In genomic region chr3:146739203-146739671, GRCh38 we compare ENCODE assay signal across 21 cellular contexts.
DNase-seq lines count a peak whose midpoint lies in the region; ATAC-seq and TF ChIP-seq lines count a peak whose summit lies in the region.
"Had no signal": no experiment of that assay in that cellular context is flagged by ENCODE, and none has a peak within 500 bp of the region (broad histone marks: within the 10 kb centered on the region; RNA-seq: fewer than 3 reads in every experiment).

No MANE protein-coding gene starts in this region.

- TF ChIP-seq POLR2A in adrenal gland (IDR thresholded peaks at IDR 0.05) = no peak

- no peaks in the 10 kb centered on the region for H3K27me3 Mint-ChIP-seq in progenitor cell of endocrine pancreas
- H3K27me3 Mint-ChIP-seq: activated B cell treated with CpG ODN at 0.5 μM for 24 hours; CD4-positive, alpha-beta memory T cell had no signal

- H3K4me3 ChIP-seq in PC-3 (ENCODE audit: low read length) (no peak overlapping the region), adrenal gland (no peak overlapping the region)
- H3K4me3 ChIP-seq: left ventricle myocardium inferior, skin epidermis, tibial artery had no signal

- DNase-seq in PC-3 (no peak), progenitor cell of endocrine pancreas (ENCODE audit: low spot score, unreplicated experiment) (no peak), SW 1271 (lab: John Stamatoyannopoulos, UW) (no peak), adrenal gland (no peak), NCI-H1092 (lab: John Stamatoyannopoulos, UW) (no peak)
- DNase-seq: activated B cell treated with CpG ODN at 0.5 μM for 24 hours; activated CD4-positive, alpha-beta T cell treated with anti-CD3 and anti-CD28 coated beads, Interleukin-2, amount 50 U/mL, for 48 hours; activated effector memory CD4-positive, alpha-beta T cell treated with anti-CD3 and anti-CD28 coated beads, Interleukin-2, amount 50 U/mL, for 16 hours; CD4-positive, alpha-beta memory T cell; cortex of kidney; GDM1; immature natural killer cell; left ventricle myocardium inferior; NCI-H1436; NCI-H774; stimulated activated naive CD4-positive, alpha-beta T cell; tibial artery had no signal

- peak; percentile 66 for ATAC-seq in GM19351 (IDR thresholded peaks at IDR 0.05; ENCODE audit: unreplicated experiment)
- ATAC-seq in HG02938 (IDR thresholded peaks at IDR 0.05; ENCODE audit: unreplicated experiment) = peak; percentile 96
- ATAC-seq in PC-3 = no peak

- POLR2A ChIA-PET in PC-3 (lab: Charles Lee; ENCODE audit: unreplicated experiment) = no interaction called here

- CTCF ChIA-PET in PC-3 (lab: Charles Lee) = no interaction called here

- H3K9me3 ChIP-seq in PC-3 (ENCODE audit: low read length) (no peaks in the 10 kb centered on the region), adrenal gland (replicated peaks in 1 of 3) (no peaks in the 10 kb centered on the region)
- H3K9me3 ChIP-seq: tibial artery had no signal

- H3K9me3 Mint-ChIP-seq in progenitor cell of endocrine pancreas (ENCODE audit: low read depth) = peaks cover 3% of the 10 kb centered on the region

- no peaks in the 10 kb centered on the region for H3K36me3 ChIP-seq in PC-3 (ENCODE audit: low read depth, low read length)
- H3K36me3 ChIP-seq in adrenal gland (replicated peaks in 1 of 2) = no peaks in the 10 kb centered on the region
- H3K36me3 ChIP-seq: left ventricle myocardium inferior, tibial artery had no signal

- no peaks in the 10 kb centered on the region for H3K36me3 Mint-ChIP-seq in progenitor cell of endocrine pancreas (ENCODE audit: insufficient read depth)
- H3K36me3 Mint-ChIP-seq: CD4-positive, alpha-beta memory T cell; immature natural killer cell had no signal

- no peaks in the 10 kb centered on the region for H3F3A ChIP-seq in PC-3 (ENCODE audit: low read length, unreplicated experiment)

- WGBS in adrenal gland, 4 donors = 58 to 67% (median 62%) methylated on average over 6 of the region's 6 CpGs

- no peak for TF ChIP-seq CTCF in PC-3 (conservative IDR thresholded peaks at IDR 0.05; ENCODE audit: low read depth, low read length)
- TF ChIP-seq CTCF in progenitor cell of endocrine pancreas (IDR thresholded peaks at IDR 0.05; ENCODE audit: unreplicated experiment) = no peak
- no peak for TF ChIP-seq CTCF in adrenal gland (IDR thresholded peaks at IDR 0.05)

- no peak overlapping the region for H3K4me2 ChIP-seq in PC-3 (ENCODE audit: low read length)

- no TSS peak for BruUV-seq in PC-3 (replicated peaks; lab: Mats Ljungman, UMichigan)

- no peak overlapping the region for H3K4me3 Mint-ChIP-seq in progenitor cell of endocrine pancreas (ENCODE audit: low read depth)
- H3K4me3 Mint-ChIP-seq: activated B cell treated with CpG ODN at 0.5 μM for 24 hours; CD4-positive, alpha-beta memory T cell; immature natural killer cell; T-helper 2 cell treated with Interferon-gamma antibody and Interleukin-4, amounts not matched to agents 5 μg/mL and 100 μg/mL, for 36 hours had no signal

- H3K9me2 ChIP-seq in PC-3 (replicated peaks; ENCODE audit: low read length) = no peaks in the 10 kb centered on the region

- peak overlapping the region; percentile 32; the same call in 1 of the 2 replicates for H2AFZ ChIP-seq in PC-3 (ENCODE audit: low read length)

- peaks cover 7% of the 10 kb centered on the region for H3K4me1 Mint-ChIP-seq in progenitor cell of endocrine pancreas (ENCODE audit: low read depth)
- H3K4me1 Mint-ChIP-seq: activated B cell treated with CpG ODN at 0.5 μM for 24 hours; CD4-positive, alpha-beta memory T cell; immature natural killer cell had no signal

- peak overlapping the region; percentile 43 for H3K27ac Mint-ChIP-seq in progenitor cell of endocrine pancreas
- H3K27ac Mint-ChIP-seq: activated B cell treated with CpG ODN at 0.5 μM for 24 hours; CD4-positive, alpha-beta memory T cell; immature natural killer cell; T-helper 2 cell treated with Interferon-gamma antibody and Interleukin-4, amounts not matched to agents 5 μg/mL and 100 μg/mL, for 36 hours had no signal

- intact Hi-C loops in PC-3 (cut with micrococcal nuclease) (no loop called here), adrenal gland (cut with DNase I) (no loop called here)

- no peaks in the 10 kb centered on the region for H3K79me2 ChIP-seq in PC-3 (ENCODE audit: low read length)

- H3K4me1 ChIP-seq in PC-3 (ENCODE audit: insufficient read depth, low read length) = no peaks in the 10 kb centered on the region
- H3K4me1 ChIP-seq in adrenal gland (replicated peaks in 1 of 2) = no peaks in the 10 kb centered on the region
- H3K4me1 ChIP-seq: left ventricle myocardium inferior, tibial artery had no signal

- H3K9ac ChIP-seq in PC-3 (ENCODE audit: low read length) = no peak overlapping the region

- no peaks in the 10 kb centered on the region for H4K20me1 ChIP-seq in PC-3 (ENCODE audit: low read length)

- H3K27ac ChIP-seq in PC-3 (ENCODE audit: low read length) = no peak overlapping the region
- no peak overlapping the region for H3K27ac ChIP-seq in adrenal gland
- H3K27ac ChIP-seq: left ventricle myocardium inferior, skin epidermis, tibial artery had no signal

- H3K27me3 ChIP-seq in PC-3 (ENCODE audit: low read length) (no peaks in the 10 kb centered on the region; the same call in 1 of the 2 replicates), adrenal gland (no peaks in the 10 kb centered on the region)
- H3K27me3 ChIP-seq: tibial artery had no signal
